ENCODE assay signal across 8 cellular contexts in genomic region chr1:116574581-116575291, GRCh38. TPM values are rescaled to one million over a fixed set of nuclear protein-coding genes. Genes with fewer than 3 reads are reported as not detected.
DNase-seq lines count a peak whose midpoint lies in the region; ATAC-seq and TF ChIP-seq lines count a peak whose summit lies in the region.

No MANE protein-coding gene starts in this region.

- no peak for TF ChIP-seq POLR2A in stomach (IDR thresholded peaks at IDR 0.05)

- H3K9me3 ChIP-seq in stomach, result no peaks in the 10 kb centered on the region

- TF ChIP-seq EP300 in stomach (IDR thresholded peaks at IDR 0.05), result no peak

- TF ChIP-seq CTCF in AG10803 (conservative IDR thresholded peaks at IDR 0.05; ENCODE audit: low read length) (peak; percentile 94), GM13977 (IDR thresholded peaks at IDR 0.05; ENCODE audit: extremely low read depth, insufficient read depth, missing control alignments) (peak; percentile 87), stomach (IDR thresholded peaks at IDR 0.05) (peak in 5 of 7 experiments; percentile 73 to 84 (median 81))

- peaks cover 16 to 32% (median 23%) of the 10 kb centered on the region in 4 donors for H3K4me1 ChIP-seq in stomach

- no peak overlapping the region for H3K27ac ChIP-seq in stomach

- no peak for ATAC-seq in GM18502 (IDR thresholded peaks at IDR 0.05; ENCODE audit: poor library complexity, unreplicated experiment)

- in situ Hi-C loops in GM13977 (cut with MboI; ENCODE audit: low pct_unique_long_range_greater_than_20kb, low sequenced_read_pairs, unreplicated experiment), result loop anchor here (25.0 kb wide), 2 partner anchors 238 to 488 kb away; partner anchors contain the start of gene TTF2

- peaks cover 0 to 6% (median 3%) of the 10 kb centered on the region in 4 donors for H3K36me3 ChIP-seq in stomach

- intact Hi-C loops in stomach (cut with DNase I; ENCODE audit: low total_unique reads), result loop anchor here (10.0 kb wide), 1 partner anchor 480 kb away; no protein-coding TSS in a partner anchor

- H3K4me3 ChIP-seq in AG10803 (ENCODE audit: low read length), result no peak overlapping the region
- H3K4me3 ChIP-seq in stomach, result no peak overlapping the region

- 17 to 25% (median 20%) methylated on average over 11 of the region's 11 CpGs for WGBS in stomach, 5 donors

- no peaks in the 10 kb centered on the region for H3K27me3 ChIP-seq in stomach

- DNase-seq in AG10803 (ENCODE audit: low read depth) (peak; percentile 61), GM13977 (ENCODE audit: low spot score) (peak; percentile 81), NCI-H2196 treated with DMSO at 0.1 percent for 48 hours (lab: John Stamatoyannopoulos, UW; ENCODE audit: unreplicated experiment) (peak; percentile 40), ecto neural progenitor cell (ENCODE audit: low spot score) (peak; percentile 61), medulla oblongata (ENCODE audit: extremely low spot score) (peak; percentile 89), stomach (peak; percentile 74)
- DNase-seq in activated CD4-positive, alpha-beta T cell treated with anti-CD3 and anti-CD28 coated beads for 48 hours, result peak; percentile 70

RNA-seq across cellular contexts. Expression of gene CD58, which starts 3.9 kb away (rescaled TPM):
- 10 to 100 TPM in 2 of 5 donors, 1 to 10 TPM in 3; 1.2 to 48.8 (median 7.6) TPM for total RNA-seq in stomach
- polyA plus RNA-seq in stomach, result 10 to 100 TPM in 1 of 3 donors, 1 to 10 TPM in 2; 7.8 to 21.9 (median 9.7) TPM
